Comparison of ENCODE assay signal across 13 cellular contexts in the genomic region with DNA sequence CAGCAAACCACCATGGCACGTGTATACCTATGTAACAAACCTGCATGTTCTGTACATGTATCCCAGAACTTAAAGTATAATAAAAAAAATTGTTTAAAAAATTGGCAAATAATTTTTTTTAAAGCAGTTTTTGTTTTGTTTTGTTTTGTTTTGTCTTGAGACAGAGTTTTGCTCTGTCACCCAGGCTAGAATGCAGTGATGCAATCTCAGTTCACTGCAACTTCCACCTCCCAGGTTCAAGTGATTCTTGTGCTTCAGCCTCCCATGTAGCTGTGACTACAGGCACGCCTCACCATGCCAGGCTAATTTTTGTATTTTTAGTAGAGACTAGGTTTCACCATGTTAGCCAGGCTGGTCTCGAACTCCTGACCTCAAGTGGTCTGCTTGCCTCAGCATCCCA. TPM values are rescaled to one million over a fixed set of nuclear protein-coding genes. Genes with fewer than 3 reads are reported as not detected.
"Had no signal": no experiment of that assay in that cellular context is flagged by ENCODE, and none has a peak within 500 bp of the region (broad histone marks: within the 10 kb centered on the region; RNA-seq: fewer than 3 reads in every experiment).

No MANE protein-coding gene starts in this region.

RNA-seq across cellular contexts. Expression of a gene that starts 27.5 kb away (rescaled TPM):
- total RNA-seq: activated naive CD4-positive, alpha-beta T cell treated with anti-CD3 and anti-CD28 coated beads for 36 hours; activated naive CD4-positive, alpha-beta T cell treated with anti-CD3 and anti-CD28 coated beads, Interleukin-2, amount 50 U/mL, for 72 hours; activated naive CD8-positive, alpha-beta T cell treated with anti-CD3 and anti-CD28 coated beads for 36 hours; activated naive CD8-positive, alpha-beta T cell treated with anti-CD3 and anti-CD28 coated beads, Interleukin-2, amount 10 ng/mL, durations not matched to agents 7 days and 5 days; activated T-cell treated with anti-CD3 and anti-CD28 coated beads, Interleukin-2, amount 50 U/mL, for 72 hours; activated T-helper 1 cell treated with anti-CD3 and anti-CD28 coated beads, Interleukin-12 subunit alpha, Interleukin-12 subunit beta, Interleukin-2, Interleukin-4 antibody, amounts not matched to agents 30 ng/mL and 10 ng/mL and 1 ng/mL, durations not matched to agents 14 hours and 24 hours and 36 hours; activated T-helper 17 cell treated with anti-CD3 and anti-CD28 coated beads, Interleukin-2, amount 50 U/mL, for 72 hours; activated T-helper 2 cell treated with anti-CD3 and anti-CD28 coated beads, Interferon-gamma antibody, Interleukin-2, Interleukin-4, amounts not matched to agents 10 μg/mL and 5 μg/mL and 100 μg/mL, durations not matched to agents 14 hours and 24 hours and 36 hours; aorta; ascending aorta; bronchial epithelial cell; cardiac septum; chondrocyte had no signal
- polyA plus RNA-seq: aorta had no signal
